1 cellular context compared by ENCODE assay signal in the genomic region with DNA sequence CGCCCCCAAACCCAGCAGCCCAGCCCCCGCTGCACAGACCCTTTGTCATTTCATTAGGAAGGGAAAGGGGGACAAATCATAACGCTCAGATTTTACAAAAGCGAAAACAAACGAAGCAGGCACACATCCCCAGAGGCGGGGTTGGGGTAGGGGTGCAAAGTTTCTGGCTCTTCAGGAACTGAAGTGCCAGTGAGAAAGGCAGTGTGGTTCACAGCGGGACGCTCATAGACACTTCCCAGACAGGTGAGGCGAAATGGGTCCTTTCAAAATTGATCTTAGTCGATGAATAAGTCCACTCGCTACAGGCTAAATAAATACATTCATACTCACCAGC.
TF ChIP-seq lines count a peak whose summit lies in the region.

No MANE protein-coding gene starts in this region.

TF ChIP-seq in GM23338, 12 proteins besides CTCF, POLR2A, EP300 and RAD21 (continued from another document):
- TF ChIP-seq, protein P1, sequence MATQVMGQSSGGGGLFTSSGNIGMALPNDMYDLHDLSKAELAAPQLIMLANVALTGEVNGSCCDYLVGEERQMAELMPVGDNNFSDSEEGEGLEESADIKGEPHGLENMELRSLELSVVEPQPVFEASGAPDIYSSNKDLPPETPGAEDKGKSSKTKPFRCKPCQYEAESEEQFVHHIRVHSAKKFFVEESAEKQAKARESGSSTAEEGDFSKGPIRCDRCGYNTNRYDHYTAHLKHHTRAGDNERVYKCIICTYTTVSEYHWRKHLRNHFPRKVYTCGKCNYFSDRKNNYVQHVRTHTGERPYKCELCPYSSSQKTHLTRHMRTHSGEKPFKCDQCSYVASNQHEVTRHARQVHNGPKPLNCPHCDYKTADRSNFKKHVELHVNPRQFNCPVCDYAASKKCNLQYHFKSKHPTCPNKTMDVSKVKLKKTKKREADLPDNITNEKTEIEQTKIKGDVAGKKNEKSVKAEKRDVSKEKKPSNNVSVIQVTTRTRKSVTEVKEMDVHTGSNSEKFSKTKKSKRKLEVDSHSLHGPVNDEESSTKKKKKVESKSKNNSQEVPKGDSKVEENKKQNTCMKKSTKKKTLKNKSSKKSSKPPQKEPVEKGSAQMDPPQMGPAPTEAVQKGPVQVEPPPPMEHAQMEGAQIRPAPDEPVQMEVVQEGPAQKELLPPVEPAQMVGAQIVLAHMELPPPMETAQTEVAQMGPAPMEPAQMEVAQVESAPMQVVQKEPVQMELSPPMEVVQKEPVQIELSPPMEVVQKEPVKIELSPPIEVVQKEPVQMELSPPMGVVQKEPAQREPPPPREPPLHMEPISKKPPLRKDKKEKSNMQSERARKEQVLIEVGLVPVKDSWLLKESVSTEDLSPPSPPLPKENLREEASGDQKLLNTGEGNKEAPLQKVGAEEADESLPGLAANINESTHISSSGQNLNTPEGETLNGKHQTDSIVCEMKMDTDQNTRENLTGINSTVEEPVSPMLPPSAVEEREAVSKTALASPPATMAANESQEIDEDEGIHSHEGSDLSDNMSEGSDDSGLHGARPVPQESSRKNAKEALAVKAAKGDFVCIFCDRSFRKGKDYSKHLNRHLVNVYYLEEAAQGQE (IDR thresholded peaks at IDR 0.05; ENCODE audit: unreplicated experiment), result no peak
TF ChIP-seq in GM23338: peak in this region for 0.
